In the genomic region with DNA sequence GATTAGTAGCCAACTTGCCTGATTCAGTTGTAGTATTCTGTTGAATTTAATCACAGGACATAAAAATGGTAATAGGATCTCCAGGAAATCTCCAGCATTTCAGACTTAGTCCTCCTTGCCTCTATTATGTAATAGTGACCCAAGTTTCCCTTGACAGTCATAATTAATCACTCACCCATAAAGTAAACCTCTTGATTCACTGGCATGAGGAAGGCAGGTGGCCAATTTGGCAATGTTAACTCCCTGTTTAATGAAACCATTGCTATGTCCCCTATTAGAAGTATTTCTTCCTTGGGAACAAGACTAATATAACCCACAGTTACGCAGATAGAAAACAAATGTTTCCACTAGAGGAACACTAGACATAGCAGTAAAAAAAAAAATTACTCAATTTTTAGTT, we compare ENCODE assay signal across 14 cellular contexts.
DNase-seq lines count a peak whose midpoint lies in the region; ATAC-seq, FAIRE-seq and TF ChIP-seq lines count a peak whose summit lies in the region.
"Had no signal": no experiment of that assay in that cellular context is flagged by ENCODE, and none has a peak within 500 bp of the region (broad histone marks: within the 10 kb centered on the region; RNA-seq: fewer than 3 reads in every experiment).

No MANE protein-coding gene starts in this region.

- no peaks in the 10 kb centered on the region for H3K36me3 ChIP-seq in bronchial epithelial cell (ENCODE audit: control insufficient read depth, insufficient read depth, low read length)

- FAIRE-seq in bronchial epithelial cell (lab: Jason Lieb, UNC) = no peak
- FAIRE-seq: endometrium had no signal

- ATAC-seq in HG02870 (IDR thresholded peaks at IDR 0.05; ENCODE audit: unreplicated experiment) = no peak
- ATAC-seq: natural killer cell had no signal

- H3K4me3 ChIP-seq in AG10803 (ENCODE audit: low read length) (no peak overlapping the region), bronchial epithelial cell (ENCODE audit: low read depth, low read length) (no peak overlapping the region)
- H3K4me3 ChIP-seq: smooth muscle cell had no signal

- DNase-seq in AG10803 (ENCODE audit: low read depth) (peak; percentile 62), M059J (ENCODE audit: low read depth) (peak; percentile 87), bronchial epithelial cell (ENCODE audit: low read depth) (peak; percentile 95), midbrain (lab: John Stamatoyannopoulos, UW) (peak; percentile 30), cerebellum (ENCODE audit: low spot score) (no peak), NCI-H345 treated with DMSO at 0.1 percent for 48 hours (lab: John Stamatoyannopoulos, UW; ENCODE audit: unreplicated experiment) (no peak), SIG-M5 (lab: John Stamatoyannopoulos, UW) (no peak)
- DNase-seq: activated CD4-positive, CD25-positive, alpha-beta regulatory T cell treated with anti-CD3 and anti-CD28 coated beads, Interleukin-2, amount 50 U/mL, for 72 hours; GOT3; natural killer cell; NCI-H1048 had no signal

- H3K27me3 ChIP-seq in bronchial epithelial cell (ENCODE audit: control insufficient read depth, insufficient read depth, low read length) = no peaks in the 10 kb centered on the region

- TF ChIP-seq CTCF in AG10803 (conservative IDR thresholded peaks at IDR 0.05; ENCODE audit: low read length) (no peak), bronchial epithelial cell (IDR thresholded peaks at IDR 0.05; ENCODE audit: insufficient read depth, low read length, severe bottlenecking) (no peak)

Comparison
In these comparisons a context has a peak if more than half of its experiments do, and no peak if none do; other contexts are left out.
1. DNase-seq: peak in AG10803 (single experiment), M059J (single experiment), bronchial epithelial cell (single experiment) and midbrain (single experiment); none in cerebellum (single experiment), NCI-H345 treated with DMSO at 0.1 percent for 48 hours (single experiment) and SIG-M5 (single experiment).